ENCODE assay signal across 28 cellular contexts in genomic region chr4:142297313-142297712, GRCh38.
"Had no signal": no experiment of that assay in that cellular context is flagged by ENCODE, and none has a peak within 500 bp of the region (broad histone marks: within the 10 kb centered on the region; RNA-seq: fewer than 3 reads in every experiment).

No MANE protein-coding gene starts in this region.

- H3K9me3 Mint-ChIP-seq: activated naive CD4-positive, alpha-beta T cell treated with anti-CD3 and anti-CD28 coated beads, Interleukin-2, amount 10 ng/mL, durations not matched to agents 7 days and 5 days; activated T-cell treated with anti-CD3 and anti-CD28 coated beads, Interleukin-2, amount 50 U/mL, for 72 hours; brain; central memory CD8-positive, alpha-beta T cell had no signal

- H3K9me3 ChIP-seq: ascending aorta, breast epithelium, gastrocnemius medialis, heart left ventricle had no signal

- FAIRE-seq: colon had no signal

- ATAC-seq: activated naive CD4-positive, alpha-beta T cell treated with anti-CD3 and anti-CD28 coated beads, Interleukin-2, amount 50 U/mL, for 72 hours; activated T-cell treated with anti-CD3 and anti-CD28 coated beads, Interleukin-2, amount 50 U/mL, for 72 hours; esophagus mucosa; foreskin keratinocyte; gastrocnemius medialis; heart left ventricle had no signal

- H3K4me3 Mint-ChIP-seq: activated CD4-positive, alpha-beta memory T cell treated with anti-CD3 and anti-CD28 coated beads, Interleukin-2, amount 10 ng/mL, durations not matched to agents 7 days and 5 days; activated CD4-positive, alpha-beta T cell treated with anti-CD3 and anti-CD28 coated beads, Interleukin-2, amount 10 ng/mL, durations not matched to agents 7 days and 5 days; activated naive CD4-positive, alpha-beta T cell treated with anti-CD3 and anti-CD28 coated beads, Interleukin-2, amount 10 ng/mL, durations not matched to agents 7 days and 5 days; activated naive CD8-positive, alpha-beta T cell treated with anti-CD3 and anti-CD28 coated beads, Interleukin-2, amount 10 ng/mL, durations not matched to agents 7 days and 5 days; activated T-cell treated with anti-CD3 and anti-CD28 coated beads, Interleukin-2, amount 50 U/mL, for 24 hours; activated T-cell treated with anti-CD3 and anti-CD28 coated beads, Interleukin-2, amount 50 U/mL, for 72 hours; brain; central memory CD8-positive, alpha-beta T cell had no signal

- H3K27me3 ChIP-seq: ascending aorta, breast epithelium, foreskin keratinocyte, gastrocnemius medialis, heart left ventricle had no signal

- H3K36me3 Mint-ChIP-seq: brain had no signal

- DNase-seq: activated CD4-positive, alpha-beta memory T cell treated with anti-CD3 and anti-CD28 coated beads, Interleukin-2, amount 10 ng/mL, durations not matched to agents 7 days and 5 days; activated CD4-positive, alpha-beta T cell treated with anti-CD3 and anti-CD28 coated beads for 1 hour; activated CD4-positive, alpha-beta T cell treated with anti-CD3 and anti-CD28 coated beads for 4 hours; activated CD4-positive, alpha-beta T cell treated with anti-CD3 and anti-CD28 coated beads, Interleukin-2, amount 10 ng/mL, durations not matched to agents 7 days and 5 days; activated CD4-positive, alpha-beta T cell treated with anti-CD3 and anti-CD28 coated beads, Interleukin-2, amount 50 U/mL, for 4 hours; activated CD8-positive, alpha-beta memory T cell treated with anti-CD3 and anti-CD28 coated beads, Interleukin-2, amount 50 U/mL, for 48 hours; activated gamma-delta T cell; activated naive CD4-positive, alpha-beta T cell; activated naive CD4-positive, alpha-beta T cell treated with anti-CD3 and anti-CD28 coated beads, Interleukin-2, amount 10 ng/mL, durations not matched to agents 7 days and 5 days; activated naive CD8-positive, alpha-beta T cell treated with anti-CD3 and anti-CD28 coated beads, Interleukin-2, amount 10 ng/mL, durations not matched to agents 7 days and 5 days; activated T-cell treated with anti-CD3 and anti-CD28 coated beads for 4 hours; activated T-cell treated with anti-CD3 and anti-CD28 coated beads, Interleukin-2, amount 50 U/mL, for 24 hours; activated T-cell treated with anti-CD3 and anti-CD28 coated beads, Interleukin-2, amount 50 U/mL, for 72 hours; cortex of kidney; effector CD8-positive, alpha-beta T cell; foreskin keratinocyte; gastrocnemius medialis; glutamatergic neuron; heart left ventricle; T-helper 1 cell; T-helper 2 cell had no signal

- H3K4me1 ChIP-seq: breast epithelium, foreskin keratinocyte, gastrocnemius medialis had no signal

- H3K36me3 ChIP-seq: ascending aorta, breast epithelium, gastrocnemius medialis, heart left ventricle had no signal

- H3K27ac Mint-ChIP-seq: activated CD4-positive, alpha-beta memory T cell treated with anti-CD3 and anti-CD28 coated beads, Interleukin-2, amount 10 ng/mL, durations not matched to agents 7 days and 5 days; activated CD4-positive, alpha-beta T cell treated with anti-CD3 and anti-CD28 coated beads, Interleukin-2, amount 10 ng/mL, durations not matched to agents 7 days and 5 days; activated naive CD4-positive, alpha-beta T cell treated with anti-CD3 and anti-CD28 coated beads, Interleukin-2, amount 10 ng/mL, durations not matched to agents 7 days and 5 days; activated naive CD4-positive, alpha-beta T cell treated with anti-CD3 and anti-CD28 coated beads, Interleukin-2, amount 50 U/mL, for 72 hours; activated naive CD8-positive, alpha-beta T cell treated with anti-CD3 and anti-CD28 coated beads, Interleukin-2, amount 10 ng/mL, durations not matched to agents 7 days and 5 days; activated T-cell treated with anti-CD3 and anti-CD28 coated beads, Interleukin-2, amount 50 U/mL, for 72 hours; brain had no signal

- H3K27ac ChIP-seq: ascending aorta, breast epithelium, foreskin keratinocyte, gastrocnemius medialis, heart left ventricle had no signal

- H3K4me3 ChIP-seq: ascending aorta, breast epithelium, gastrocnemius medialis, heart left ventricle had no signal

- H3K27me3 Mint-ChIP-seq: activated CD4-positive, alpha-beta memory T cell treated with anti-CD3 and anti-CD28 coated beads, Interleukin-2, amount 10 ng/mL, durations not matched to agents 7 days and 5 days; activated CD4-positive, alpha-beta T cell treated with anti-CD3 and anti-CD28 coated beads, Interleukin-2, amount 10 ng/mL, durations not matched to agents 7 days and 5 days; activated naive CD4-positive, alpha-beta T cell treated with anti-CD3 and anti-CD28 coated beads, Interleukin-2, amount 10 ng/mL, durations not matched to agents 7 days and 5 days; activated naive CD8-positive, alpha-beta T cell treated with anti-CD3 and anti-CD28 coated beads, Interleukin-2, amount 10 ng/mL, durations not matched to agents 7 days and 5 days; activated T-cell treated with anti-CD3 and anti-CD28 coated beads, Interleukin-2, amount 50 U/mL, for 24 hours; brain; central memory CD8-positive, alpha-beta T cell had no signal
